In the genomic region with DNA sequence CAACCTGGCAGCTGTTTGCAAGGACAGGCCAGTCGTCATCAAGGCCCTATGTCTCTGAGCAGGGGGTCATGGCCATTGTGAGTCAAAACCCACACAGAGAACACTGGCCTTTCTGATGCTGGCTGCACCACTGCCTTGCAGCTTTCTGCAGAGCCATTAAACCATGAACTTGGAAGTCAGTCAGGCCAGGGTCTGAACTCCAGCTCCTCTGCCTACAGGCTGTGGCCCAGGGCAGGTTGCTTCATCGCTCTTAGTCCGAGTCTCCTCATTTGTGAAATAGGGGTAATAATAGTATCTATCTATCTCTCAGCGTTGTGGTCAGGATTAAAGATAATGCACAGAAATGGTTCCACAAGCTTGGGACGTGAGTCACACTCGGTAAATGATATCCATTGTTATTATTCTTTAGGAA, we compare ENCODE assay signal across 12 cellular contexts. TPM values are rescaled to one million over a fixed set of nuclear protein-coding genes. Genes with fewer than 3 reads are reported as not detected.
DNase-seq lines count a peak whose midpoint lies in the region; ATAC-seq and TF ChIP-seq lines count a peak whose summit lies in the region.
"Had no signal": no experiment of that assay in that cellular context is flagged by ENCODE, and none has a peak within 500 bp of the region (broad histone marks: within the 10 kb centered on the region; RNA-seq: fewer than 3 reads in every experiment).

No MANE protein-coding gene starts in this region.

- TF ChIP-seq RAD21 in HCT116 (IDR thresholded peaks at IDR 0.05; ENCODE audit: low read depth) = no peak; the same call in 1 of the 2 replicates

- H3K36me3 ChIP-seq in HCT116 (ENCODE audit: control insufficient read depth in 1 of 2, insufficient read depth in 2 of 2, low read length in 2 of 2) = no peaks in the 10 kb centered on the region
- no peaks in the 10 kb centered on the region for H3K36me3 ChIP-seq in Panc1 (ENCODE audit: control insufficient read depth, insufficient read depth, low read length)

- no peaks in the 10 kb centered on the region for H3K79me2 ChIP-seq in HCT116 (ENCODE audit: insufficient read depth, low read length)

- peak; percentile 80 for DNase-seq in HCT116 (ENCODE audit: low read depth, low spot score)
- DNase-seq in Panc1 (ENCODE audit: low read depth, low spot score) = peak; percentile 27
- peak; percentile 31 for DNase-seq in fibroblast of gingiva (ENCODE audit: low read depth)
- peak; percentile 27 for DNase-seq in retina
- no peak for DNase-seq in NK-92 treated with Interleukin-12 subunit alpha and Interleukin-12 subunit beta, amount 100 ng/mL, for 24 hours (lab: John Stamatoyannopoulos, UW)
- no peak for DNase-seq in NCI-H510A (lab: John Stamatoyannopoulos, UW)
- DNase-seq: dorsolateral prefrontal cortex, NCI-H2029, T-helper 1 cell had no signal

- H3K4me3 ChIP-seq in HCT116 (replicated peaks in 1 of 2; ENCODE audit: low read depth in 1 of 2, low read length in 2 of 2) (peak overlapping the region in 1 of 2 experiments; percentile 40; a peak in 2 of 4 replicates), Panc1 (ENCODE audit: low read depth in 2 of 2, low read length in 2 of 2) (no peak overlapping the region)
- H3K4me3 ChIP-seq: dorsolateral prefrontal cortex had no signal

- peak overlapping the region; percentile 19 for H2AFZ ChIP-seq in HCT116 (ENCODE audit: low read depth, low read length, poor library complexity, severe bottlenecking)

- POLR2A ChIA-PET in HCT116 (lab: Charles Lee) (interaction anchor here (0.8 kb wide), 1 partner anchor 14 kb away, joined by 4 read pairs; no protein-coding TSS in a partner anchor), Panc1 (lab: Charles Lee) (no interaction called here)

- no peaks in the 10 kb centered on the region for H3K27me3 ChIP-seq in HCT116 (ENCODE audit: insufficient read depth, low read length)
- H3K27me3 ChIP-seq in Panc1 (ENCODE audit: control insufficient read depth, insufficient read depth, low read length) = no peaks in the 10 kb centered on the region
- H3K27me3 ChIP-seq: dorsolateral prefrontal cortex had no signal

- H3K27ac ChIP-seq in HCT116 (ENCODE audit: low read depth, low read length) = peak overlapping the region; percentile 93
- H3K27ac ChIP-seq in Panc1 (ENCODE audit: low read length) = peak overlapping the region; percentile 41; the same call in 1 of the 2 replicates
- H3K27ac ChIP-seq: dorsolateral prefrontal cortex had no signal

- peak overlapping the region; percentile 81 for H3K4me2 ChIP-seq in HCT116 (ENCODE audit: low read length)

- in situ Hi-C loops in Panc1 (cut with HindIII; ENCODE audit: low pct_unique_long_range_greater_than_20kb, low sequenced_read_pairs) = no loop called here

- intact Hi-C loops in HCT116 (cut with micrococcal nuclease) = loop anchor here (2.0 kb wide), 1 partner anchor 36 kb away; the partner anchor contains the start of gene HIVEP3
- intact Hi-C loops in Panc1 (cut with micrococcal nuclease; ENCODE audit: unreplicated experiment) = no loop called here

- peaks cover 50 to 66% of the 10 kb centered on the region in 2 experiments for H3K4me1 ChIP-seq in HCT116 (ENCODE audit: control insufficient read depth in 1 of 2, insufficient read depth in 2 of 2, low read length in 2 of 2)
- peaks cover 27% of the 10 kb centered on the region for H3K4me1 ChIP-seq in Panc1 (ENCODE audit: control insufficient read depth, insufficient read depth, low read length)

- CTCF ChIA-PET in HCT116 (lab: Charles Lee) = interaction anchor here (0.7 kb wide), 1 partner anchor 143 kb away, joined by 3 read pairs; no protein-coding TSS in a partner anchor
- CTCF ChIA-PET in Panc1 (lab: Charles Lee) = interaction anchor here (0.6 kb wide), 1 partner anchor 222 kb away, joined by 3 read pairs; no protein-coding TSS in a partner anchor

- peak; percentile 63 for ATAC-seq in HCT116
- peak; percentile 79 for ATAC-seq in Panc1
- ATAC-seq in GM21786 (IDR thresholded peaks at IDR 0.05; ENCODE audit: unreplicated experiment) = no peak
- ATAC-seq in GM21717 (IDR thresholded peaks at IDR 0.05; ENCODE audit: unreplicated experiment) = no peak

- no peaks in the 10 kb centered on the region for H3K9me2 ChIP-seq in HCT116 (ENCODE audit: insufficient read depth)

- H3K9ac ChIP-seq in HCT116 (ENCODE audit: low read length) = peak overlapping the region; percentile 62

- BruUV-seq in HCT116 (replicated peaks; lab: Mats Ljungman, UMichigan) (no TSS peak), Panc1 (replicated peaks; lab: Mats Ljungman, UMichigan) (no TSS peak)

- TF ChIP-seq CTCF in HCT116 (IDR thresholded peaks at IDR 0.05 in 2 of 3, conservative IDR thresholded peaks at IDR 0.05 in 1 of 3; ENCODE audit: borderline replicate concordance in 1 of 3, insufficient read depth in 1 of 3, low read depth in 2 of 3, low read length in 2 of 3) (no peak), Panc1 (IDR thresholded peaks at IDR 0.05) (no peak)

- no peaks in the 10 kb centered on the region for H4K20me1 ChIP-seq in HCT116 (ENCODE audit: insufficient read depth)

- RAD21 ChIA-PET in HCT116 (lab: Charles Lee; ENCODE audit: low non-redundant PET in 1 of 2, low total read pairs in 2 of 2, uncharacterized antibody in 2 of 2, unreplicated experiment in 2 of 2) = interaction anchor here in 1 of 2 experiments (0.6 kb wide), 1 partner anchor 30 kb away, joined by 4 read pairs; no protein-coding TSS in a partner anchor

- TF ChIP-seq POLR2A in HCT116 (IDR thresholded peaks at IDR 0.05; ENCODE audit: borderline replicate concordance, extremely low read depth, insufficient read depth, insufficient read length) = no peak

- H3K9me3 ChIP-seq in HCT116 (ENCODE audit: control insufficient read depth in 1 of 2, insufficient read depth in 1 of 2, low read depth in 1 of 2, low read length in 2 of 2) (no peaks in the 10 kb centered on the region), Panc1 (ENCODE audit: control insufficient read depth, insufficient read depth, low read depth, low read length) (peaks cover 11% of the 10 kb centered on the region; the same call in 1 of the 2 replicates)

TF ChIP-seq in HCT116, 20 proteins besides CTCF, POLR2A, EP300 and RAD21 (continues in another document):
- TF ChIP-seq EZH2phosphoT487 (IDR thresholded peaks at IDR 0.05; ENCODE audit: borderline replicate concordance) (no peak), SP1 (IDR thresholded peaks at IDR 0.05; ENCODE audit: low read depth) (peak; percentile 72), CBX3 (IDR thresholded peaks at IDR 0.05; ENCODE audit: low read depth) (peak; percentile 79; the same call in 1 of the 2 replicates), POLR2AphosphoS5 (IDR thresholded peaks at IDR 0.05; ENCODE audit: low read depth, low read length) (peak; percentile 31; the same call in 1 of the 2 replicates), ELF1 (IDR thresholded peaks at IDR 0.05; ENCODE audit: borderline replicate concordance, low read depth) (no peak), TCF7L2 (IDR thresholded peaks at IDR 0.05; ENCODE audit: borderline replicate concordance, extremely low read depth, insufficient read depth, insufficient read length) (no peak), ZFX (IDR thresholded peaks at IDR 0.05) (no peak), SRF (IDR thresholded peaks at IDR 0.05; ENCODE audit: low read depth) (peak; percentile 39), CEBPB (IDR thresholded peaks at IDR 0.05; ENCODE audit: low read depth) (peak; percentile 93), EGR1 (IDR thresholded peaks at IDR 0.05; ENCODE audit: low read depth) (no peak), EZH2 (IDR thresholded peaks at IDR 0.05) (no peak), JUND (IDR thresholded peaks at IDR 0.05) (peak; percentile 79), YY1 (IDR thresholded peaks at IDR 0.05; ENCODE audit: extremely low read depth, insufficient replicate concordance, low read depth, low read length) (peak; percentile 27), FOSL1 (IDR thresholded peaks at IDR 0.05; ENCODE audit: low read depth) (peak; percentile 74), ZNF274 (IDR thresholded peaks at IDR 0.05; ENCODE audit: low read depth, low read length) (no peak)
- TF ChIP-seq, protein P1, sequence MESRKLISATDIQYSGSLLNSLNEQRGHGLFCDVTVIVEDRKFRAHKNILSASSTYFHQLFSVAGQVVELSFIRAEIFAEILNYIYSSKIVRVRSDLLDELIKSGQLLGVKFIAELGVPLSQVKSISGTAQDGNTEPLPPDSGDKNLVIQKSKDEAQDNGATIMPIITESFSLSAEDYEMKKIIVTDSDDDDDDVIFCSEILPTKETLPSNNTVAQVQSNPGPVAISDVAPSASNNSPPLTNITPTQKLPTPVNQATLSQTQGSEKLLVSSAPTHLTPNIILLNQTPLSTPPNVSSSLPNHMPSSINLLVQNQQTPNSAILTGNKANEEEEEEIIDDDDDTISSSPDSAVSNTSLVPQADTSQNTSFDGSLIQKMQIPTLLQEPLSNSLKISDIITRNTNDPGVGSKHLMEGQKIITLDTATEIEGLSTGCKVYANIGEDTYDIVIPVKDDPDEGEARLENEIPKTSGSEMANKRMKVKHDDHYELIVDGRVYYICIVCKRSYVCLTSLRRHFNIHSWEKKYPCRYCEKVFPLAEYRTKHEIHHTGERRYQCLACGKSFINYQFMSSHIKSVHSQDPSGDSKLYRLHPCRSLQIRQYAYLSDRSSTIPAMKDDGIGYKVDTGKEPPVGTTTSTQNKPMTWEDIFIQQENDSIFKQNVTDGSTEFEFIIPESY (IDR thresholded peaks at IDR 0.05; ENCODE audit: extremely low read depth, insufficient replicate concordance, low read length) = peak; percentile 27

RNA-seq across cellular contexts. Expression of gene HIVEP3, which starts 35.8 kb away (rescaled TPM):
- total RNA-seq in HCT116 (2021; ENCODE audit: unreplicated experiment) = 7.1 TPM
- 4.2 and 6.0 TPM in 2 replicates for polyA plus RNA-seq in HCT116 (2012)
- 6.0 TPM for total RNA-seq in Panc1 (2021; ENCODE audit: unreplicated experiment)
- polyA plus RNA-seq in Panc1 (2012; ENCODE audit: insufficient read length) = 10.1 TPM
- total RNA-seq: G401 had no signal

Comparison
In these comparisons a context has a peak if more than half of its experiments do, and no peak if none do; other contexts are left out.
1. ATAC-seq: peak in HCT116 (single experiment) and Panc1 (single experiment); none in GM21786 (single experiment) and GM21717 (single experiment).
2. DNase-seq: peak in HCT116 (single experiment), Panc1 (single experiment), fibroblast of gingiva (single experiment) and retina (single experiment); none in NK-92 treated with Interleukin-12 subunit alpha and Interleukin-12 subunit beta, amount 100 ng/mL, for 24 hours (single experiment) and NCI-H510A (single experiment).